Comparison of ENCODE assay signal across 8 cellular contexts in genomic region chr10:117216611-117217195, GRCh38. TPM values are rescaled to one million over a fixed set of nuclear protein-coding genes. Genes with fewer than 3 reads are reported as not detected.
DNase-seq lines count a peak whose midpoint lies in the region; ATAC-seq lines count a peak whose summit lies in the region.

No MANE protein-coding gene starts in this region.

- ATAC-seq in GM18858 (IDR thresholded peaks at IDR 0.05; ENCODE audit: unreplicated experiment) (peak; percentile 84), HG03103 (IDR thresholded peaks at IDR 0.05; ENCODE audit: low read depth, unreplicated experiment) (peak; percentile 88)

- DNase-seq in AG08395 (ENCODE audit: low spot score) = peak; percentile 86
- DNase-seq in NCI-H748 (lab: John Stamatoyannopoulos, UW; ENCODE audit: unreplicated experiment) = peak; percentile 70
- DNase-seq in activated CD8-positive, alpha-beta memory T cell treated with anti-CD3 and anti-CD28 coated beads, Interleukin-2, amount 50 U/mL, for 24 hours (ENCODE audit: extremely low read depth) = peak; percentile 13
- DNase-seq in epidermal melanocyte (ENCODE audit: insufficient read length, low spot score) = peak; percentile 83
- peak; percentile 58 for DNase-seq in mucosa of gallbladder (ENCODE audit: low spot score)
- DNase-seq in stimulated activated CD8-positive, alpha-beta memory T cell treated with anti-CD3 and anti-CD28 coated beads, Interleukin-2, amount 100 ng/mL, for 48 hours (ENCODE audit: low read depth in 2 of 2) = peak; percentile 46 to 58

RNA-seq across cellular contexts. Expression of gene KCNK18, which starts 19.4 kb away (rescaled TPM):
- total RNA-seq in mucosa of gallbladder = not detected

RNA-seq across cellular contexts. Expression of gene SLC18A2, which starts 24.2 kb away (rescaled TPM):
- 5.7 TPM for total RNA-seq in mucosa of gallbladder

Comparison
In these comparisons a context has a peak if more than half of its experiments do, and no peak if none do; other contexts are left out.
1. Peak in every context shown above with its lines: DNase-seq and ATAC-seq.
2. DNase-seq: peak in every context shown above with its lines; median percentile 86 in AG08395; 83 in epidermal melanocyte; 70 in NCI-H748; 58 in mucosa of gallbladder; 52 in stimulated activated CD8-positive, alpha-beta memory T cell treated with anti-CD3 and anti-CD28 coated beads, Interleukin-2, amount 100 ng/mL, for 48 hours; 13 in activated CD8-positive, alpha-beta memory T cell treated with anti-CD3 and anti-CD28 coated beads, Interleukin-2, amount 50 U/mL, for 24 hours.